8 cellular contexts compared by ENCODE assay signal in genomic region chr17:72618018-72618509, GRCh38.
A peak's percentile ranks its signal among the peaks of the same experiment; 100 is the strongest.
DNase-seq lines count a peak whose midpoint lies in the region; ATAC-seq and TF ChIP-seq lines count a peak whose summit lies in the region.

No MANE protein-coding gene starts in this region.

- no peak for TF ChIP-seq CTCF in endothelial cell (IDR thresholded peaks at IDR 0.05; ENCODE audit: unreplicated experiment)

- DNase-seq in NCI-H1417 (lab: John Stamatoyannopoulos, UW): peak; percentile 8 to 64 (median 12)
- no peak for DNase-seq in NCI-H1417 treated with DMSO at 0.1 percent for 48 hours (lab: John Stamatoyannopoulos, UW)
- DNase-seq in activated CD4-positive, alpha-beta T cell treated with anti-CD3 and anti-CD28 coated beads for 48 hours: peak; percentile 15
- peak; percentile 72 for DNase-seq in left kidney (ENCODE audit: low read depth, low spot score)
- DNase-seq in NCI-H2029 (lab: John Stamatoyannopoulos, UW): no peak
- no peak for DNase-seq in G401 (ENCODE audit: low spot score)
- no peak for DNase-seq in endothelial cell (ENCODE audit: low spot score)

- no peaks in the 10 kb centered on the region for H3K9me3 Mint-ChIP-seq in endothelial cell (ENCODE audit: unreplicated experiment)

- no peak overlapping the region for H3K4me3 Mint-ChIP-seq in endothelial cell (ENCODE audit: unreplicated experiment)

- H3K27ac Mint-ChIP-seq in endothelial cell (ENCODE audit: unreplicated experiment): no peak overlapping the region

- H3K36me3 Mint-ChIP-seq in endothelial cell (ENCODE audit: low read depth, unreplicated experiment): no peaks in the 10 kb centered on the region

- in situ Hi-C loops in G401 (cut with HindIII; ENCODE audit: low sequenced_read_pairs): no loop called here

- peaks cover 1% of the 10 kb centered on the region for H3K27me3 Mint-ChIP-seq in endothelial cell (ENCODE audit: unreplicated experiment)

- peak; percentile 57 for ATAC-seq in HG03571 (IDR thresholded peaks at IDR 0.05; ENCODE audit: unreplicated experiment)

- H3K4me1 Mint-ChIP-seq in endothelial cell (ENCODE audit: unreplicated experiment): no peaks in the 10 kb centered on the region

Comparison
In these comparisons a context has a peak if more than half of its experiments do, and no peak if none do; other contexts are left out.
1. DNase-seq: peak in NCI-H1417 (3 of 3), activated CD4-positive, alpha-beta T cell treated with anti-CD3 and anti-CD28 coated beads for 48 hours (single experiment) and left kidney (single experiment); none in NCI-H1417 treated with DMSO at 0.1 percent for 48 hours (single experiment), NCI-H2029 (single experiment), G401 (single experiment) and endothelial cell (single experiment).